Comparison of ENCODE assay signal across 8 cellular contexts in genomic region chr13:41310963-41311606, GRCh38. TPM values are rescaled to one million over a fixed set of nuclear protein-coding genes. Genes with fewer than 3 reads are reported as not detected.
DNase-seq lines count a peak whose midpoint lies in the region; ATAC-seq and TF ChIP-seq lines count a peak whose summit lies in the region.

NAA16 (plus strand) TSS chr13:41311267; CDS start chr13:41311529, 262 bp downstream.

- H3K4me3 Mint-ChIP-seq in naive thymus-derived CD8-positive, alpha-beta T cell = peak within 1 kb of the TSS; percentile 67 to 99 (median 94)
- H3K4me3 Mint-ChIP-seq in stimulated activated naive B cell treated with anti-CD40 and anti-IgM and Interleukin-4, amounts not matched to agents 10 μg/mL and 1 μg/mL and 100 μg/mL, for 72 hours = peak within 1 kb of the TSS; percentile 93 to 95

- H3K4me2 ChIP-seq in GM23248 (ENCODE audit: unreplicated experiment) = peak within 1 kb of the TSS; percentile 100

- H3K9me2 ChIP-seq in GM23248 (ENCODE audit: insufficient read depth) = no peaks in the 10 kb centered on the region

- H4K20me1 ChIP-seq in GM23248 (ENCODE audit: insufficient read depth) = no peaks in the 10 kb centered on the region; the same call in 1 of the 2 replicates

- no peak for TF ChIP-seq CTCF in fibroblast of mammary gland (conservative IDR thresholded peaks at IDR 0.05; ENCODE audit: control insufficient read depth, insufficient read depth, low read depth, low read length)

- H3F3A ChIP-seq in GM23248 (ENCODE audit: insufficient read depth) = peaks cover 32% of the 10 kb centered on the region

- H3K27me3 Mint-ChIP-seq in naive thymus-derived CD8-positive, alpha-beta T cell = peaks cover 0 to 1% (median 0%) of the 10 kb centered on the region in 5 donors
- H3K27me3 Mint-ChIP-seq in stimulated activated naive B cell treated with anti-CD40 and anti-IgM and Interleukin-4, amounts not matched to agents 10 μg/mL and 1 μg/mL and 100 μg/mL, for 72 hours = peaks cover 0 to 1% of the 10 kb centered on the region in 2 donors

- in situ Hi-C loops in GM23248 (cut with MboI) = no loop called here

- H3K36me3 Mint-ChIP-seq in naive thymus-derived CD8-positive, alpha-beta T cell = peaks cover 0 to 6% (median 2%) of the 10 kb centered on the region in 3 donors
- H3K36me3 Mint-ChIP-seq in stimulated activated naive B cell treated with anti-CD40 and anti-IgM and Interleukin-4, amounts not matched to agents 10 μg/mL and 1 μg/mL and 100 μg/mL, for 72 hours = no peaks in the 10 kb centered on the region

- DNase-seq in EH (ENCODE audit: low read depth) = peak; percentile 93
- DNase-seq in GM23248 = peak; percentile 88
- DNase-seq in Kasumi-1 (lab: John Stamatoyannopoulos, UW) = peak; percentile 73 to 74
- DNase-seq in RPMI8226 = peak; percentile 88
- peak; percentile 82 to 93 for DNase-seq in activated T-helper 1 cell treated with anti-CD3 and anti-CD28 coated beads, Interleukin-2, amount 50 U/mL, for 16 hours (ENCODE audit: low read depth in 1 of 2, low spot score in 1 of 2)
- peak; percentile 87 for DNase-seq in fibroblast of mammary gland (ENCODE audit: low read depth)
- DNase-seq in naive thymus-derived CD8-positive, alpha-beta T cell = peak; percentile 95 to 99 (median 96)
- DNase-seq in stimulated activated naive B cell treated with anti-CD40 and anti-IgM and Interleukin-4, amounts not matched to agents 10 μg/mL and 1 μg/mL and 100 μg/mL, for 72 hours = peak; percentile 95

- ATAC-seq in naive thymus-derived CD8-positive, alpha-beta T cell = peak; percentile 83 to 87
- ATAC-seq in stimulated activated naive B cell treated with anti-CD40 and anti-IgM and Interleukin-4, amounts not matched to agents 10 μg/mL and 1 μg/mL and 100 μg/mL, for 72 hours (replicated peaks) = peak; percentile 89

- H3K4me1 Mint-ChIP-seq in naive thymus-derived CD8-positive, alpha-beta T cell = peaks cover 10 to 56% (median 46%) of the 10 kb centered on the region in 4 donors
- H3K4me1 Mint-ChIP-seq in stimulated activated naive B cell treated with anti-CD40 and anti-IgM and Interleukin-4, amounts not matched to agents 10 μg/mL and 1 μg/mL and 100 μg/mL, for 72 hours = peaks cover 9 to 24% of the 10 kb centered on the region in 2 donors

- peaks cover 44% of the 10 kb centered on the region for H3K79me2 ChIP-seq in GM23248 (ENCODE audit: insufficient read depth)

- H3K4me1 ChIP-seq in GM23248 (ENCODE audit: insufficient read depth) = peaks cover 30% of the 10 kb centered on the region

- POLR2A ChIA-PET in naive thymus-derived CD8-positive, alpha-beta T cell (lab: Charles Lee) = interaction anchor here (0.6 to 1.3 kb wide), 5 partner anchors 12 to 250 kb away, joined by 3 to 8 read pairs (median 3); partner anchors contain the start of gene WBP4

- no peaks in the 10 kb centered on the region for H3K9me3 ChIP-seq in GM23248 (ENCODE audit: low read depth)

- no peaks in the 10 kb centered on the region for H3K9me3 Mint-ChIP-seq in naive thymus-derived CD8-positive, alpha-beta T cell
- H3K9me3 Mint-ChIP-seq in stimulated activated naive B cell treated with anti-CD40 and anti-IgM and Interleukin-4, amounts not matched to agents 10 μg/mL and 1 μg/mL and 100 μg/mL, for 72 hours = no peaks in the 10 kb centered on the region

- peak within 1 kb of the TSS; percentile 85 for H3K9ac ChIP-seq in GM23248

- H3K4me3 ChIP-seq in GM23248 (peak within 1 kb of the TSS; percentile 93), fibroblast of mammary gland (ENCODE audit: control insufficient read depth, low read depth, low read length) (peak within 1 kb of the TSS; percentile 95)

- WGBS in GM23248 (ENCODE audit: low coverage in 1 of 2, low lambda C conversion rate in 2 of 2, missing lambda C conversion rate in 2 of 2), 2 experiments = 1 to 2% methylated on average over 41 to 52 of the region's 53 CpGs

- no peaks in the 10 kb centered on the region for H3K36me3 ChIP-seq in GM23248 (ENCODE audit: low read depth)

- peak within 1 kb of the TSS; percentile 85 for H2AFZ ChIP-seq in GM23248

- peak within 1 kb of the TSS; percentile 78 to 97 (median 95) for H3K27ac Mint-ChIP-seq in naive thymus-derived CD8-positive, alpha-beta T cell
- H3K27ac Mint-ChIP-seq in stimulated activated naive B cell treated with anti-CD40 and anti-IgM and Interleukin-4, amounts not matched to agents 10 μg/mL and 1 μg/mL and 100 μg/mL, for 72 hours = peak within 1 kb of the TSS; percentile 95

- no peaks in the 10 kb centered on the region for H3K27me3 ChIP-seq in GM23248 (replicated peaks; ENCODE audit: insufficient read depth)

- peak within 1 kb of the TSS; percentile 82 for H3K27ac ChIP-seq in GM23248

RNA-seq across cellular contexts. Expression of gene NAA16, which starts in this region (rescaled TPM):
- 7.6 and 9.5 TPM in 2 replicates for total RNA-seq in GM23248 (2014; rRNA removed; shearing (Covaris generic))
- polyA plus RNA-seq in GM23248 (2016; fragmentation: Nextera tagmentation; extraction: Ambion mirVana) = 9.2 and 9.5 TPM in 2 replicates
- 10 to 100 TPM; 85.1 to 95.5 TPM for total RNA-seq in naive thymus-derived CD8-positive, alpha-beta T cell
- polyA plus RNA-seq in naive thymus-derived CD8-positive, alpha-beta T cell = 10 to 100 TPM; 22.6 to 43.3 (median 26.5) TPM

Comparison
In these comparisons a context has a peak if more than half of its experiments do, and no peak if none do; other contexts are left out.
1. Peak in every context shown above with its lines: DNase-seq, ATAC-seq, H3K4me3 ChIP-seq and H3K27ac ChIP-seq.